8 cellular contexts compared by ENCODE assay signal in genomic region chr7:66921396-66921917, GRCh38. TPM values are rescaled to one million over a fixed set of nuclear protein-coding genes. Genes with fewer than 3 reads are reported as not detected.
DNase-seq lines count a peak whose midpoint lies in the region; ATAC-seq and TF ChIP-seq lines count a peak whose summit lies in the region.

No MANE protein-coding gene starts in this region.

- intact Hi-C loops in dendritic cell treated with granulocyte-macrophage colony-stimulating factor and Interleukin-4, amounts not matched to agents 40 ng/mL and 50 ng/mL, for 4 days (cut with micrococcal nuclease), result loop anchor here (2.0 to 10.0 kb wide), 2 partner anchors 63 to 77 kb away; no protein-coding TSS in a partner anchor
- intact Hi-C loops in lower lobe of right lung (cut with DNase I), result no loop called here

- H4K20me1 ChIP-seq in BLaER1 treated with 17β-estradiol and CSF1 and Interleukin-3, amounts not matched to agents 10 nM and 100 nM, result peaks cover 41 to 52% (median 46%) of the 10 kb centered on the region in 11 experiments; a peak in 21 of 22 replicates

- H3K4me1 ChIP-seq in BLaER1 treated with 17β-estradiol and CSF1 and Interleukin-3, amounts not matched to agents 10 nM and 100 nM, result peaks cover 17 to 34% (median 25%) of the 10 kb centered on the region in 10 experiments
- H3K4me1 ChIP-seq in lower lobe of right lung, result peaks cover 46% of the 10 kb centered on the region
- peaks cover 39% of the 10 kb centered on the region for H3K4me1 ChIP-seq in suprapubic skin

- peak overlapping the region; percentile 87 to 99 (median 93) for H3K4me2 ChIP-seq in BLaER1 treated with 17β-estradiol and CSF1 and Interleukin-3, amounts not matched to agents 10 nM and 100 nM

- peaks cover 41 to 45% (median 44%) of the 10 kb centered on the region in 3 donors for H3K4me1 Mint-ChIP-seq in T-cell
- peaks cover 32% of the 10 kb centered on the region for H3K4me1 Mint-ChIP-seq in dendritic cell treated with granulocyte-macrophage colony-stimulating factor and Interleukin-4, amounts not matched to agents 40 ng/mL and 50 ng/mL, for 4 days (ENCODE audit: low read depth)

- H3K4me3 ChIP-seq in BLaER1 treated with 17β-estradiol and CSF1 and Interleukin-3, amounts not matched to agents 10 nM and 100 nM, result peak overlapping the region; percentile 89 to 98 (median 94)
- H3K4me3 ChIP-seq in lower lobe of right lung, result peak overlapping the region; percentile 98
- H3K4me3 ChIP-seq in suprapubic skin, result peak overlapping the region; percentile 92

- H3K27ac ChIP-seq in BLaER1 treated with 17β-estradiol and CSF1 and Interleukin-3, amounts not matched to agents 10 nM and 100 nM, result peak overlapping the region; percentile 90 to 98 (median 93)
- H3K27ac ChIP-seq in lower lobe of right lung, result peak overlapping the region; percentile 91
- H3K27ac ChIP-seq in suprapubic skin, result peak overlapping the region; percentile 87

- no peaks in the 10 kb centered on the region for H3K9me3 Mint-ChIP-seq in T-cell
- H3K9me3 Mint-ChIP-seq in dendritic cell treated with granulocyte-macrophage colony-stimulating factor and Interleukin-4, amounts not matched to agents 40 ng/mL and 50 ng/mL, for 4 days, result no peaks in the 10 kb centered on the region

- WGBS in suprapubic skin, result under 1% methylated on average over 32 of the region's 47 CpGs

- no peaks in the 10 kb centered on the region for H3K9me3 ChIP-seq in BLaER1 treated with 17β-estradiol and CSF1 and Interleukin-3, amounts not matched to agents 10 nM and 100 nM (replicated peaks in 1 of 11)
- no peaks in the 10 kb centered on the region for H3K9me3 ChIP-seq in lower lobe of right lung
- no peaks in the 10 kb centered on the region for H3K9me3 ChIP-seq in suprapubic skin

- CTCF ChIA-PET in T-cell (lab: Charles Lee), result interaction anchor here in 1 of 2 donors (0.7 to 1.6 kb wide), 2 partner anchors 19 to 77 kb away, joined by 3 to 6 read pairs; no protein-coding TSS in a partner anchor

- DNase-seq in T-cell (peak in 8 of 34 experiments; percentile 2 to 20 (median 5)), lower lobe of right lung (no peak), suprapubic skin (ENCODE audit: low spot score in 2 of 2) (peak in 1 of 2 donors; percentile 73), mesenteric fat pad (ENCODE audit: low spot score) (no peak)

- H3K27me3 Mint-ChIP-seq in T-cell, result no peaks in the 10 kb centered on the region
- H3K27me3 Mint-ChIP-seq in dendritic cell treated with granulocyte-macrophage colony-stimulating factor and Interleukin-4, amounts not matched to agents 40 ng/mL and 50 ng/mL, for 4 days, result no peaks in the 10 kb centered on the region

- TF ChIP-seq EP300 in suprapubic skin (IDR thresholded peaks at IDR 0.05), result no peak

- ATAC-seq in GM19328 (IDR thresholded peaks at IDR 0.05; ENCODE audit: unreplicated experiment) (peak; percentile 23), HG03460 (IDR thresholded peaks at IDR 0.05; ENCODE audit: unreplicated experiment) (peak; percentile 33), T-cell (replicated peaks in 1 of 4) (peak in 2 of 4 experiments; percentile 1), lower lobe of right lung (peak; percentile 66 to 73)

- peak overlapping the region; percentile 88 to 98 (median 96) for H3K4me3 Mint-ChIP-seq in T-cell
- H3K4me3 Mint-ChIP-seq in dendritic cell treated with granulocyte-macrophage colony-stimulating factor and Interleukin-4, amounts not matched to agents 40 ng/mL and 50 ng/mL, for 4 days, result peak overlapping the region; percentile 91

- H3K27me3 ChIP-seq in BLaER1 treated with 17β-estradiol and CSF1 and Interleukin-3, amounts not matched to agents 10 nM and 100 nM, result no peaks in the 10 kb centered on the region
- H3K27me3 ChIP-seq in lower lobe of right lung (ENCODE audit: low read depth) (no peaks in the 10 kb centered on the region), suprapubic skin (no peaks in the 10 kb centered on the region)

- H3K27ac Mint-ChIP-seq in T-cell, result peak overlapping the region; percentile 94 to 96
- H3K27ac Mint-ChIP-seq in dendritic cell treated with granulocyte-macrophage colony-stimulating factor and Interleukin-4, amounts not matched to agents 40 ng/mL and 50 ng/mL, for 4 days, result peak overlapping the region; percentile 80

- no peak for TF ChIP-seq POLR2A in suprapubic skin (IDR thresholded peaks at IDR 0.05)

- TF ChIP-seq CTCF in lower lobe of right lung (IDR thresholded peaks at IDR 0.05) (no peak), suprapubic skin (IDR thresholded peaks at IDR 0.05) (no peak)

- POLR2A ChIA-PET in T-cell (lab: Charles Lee), result interaction anchor here (0.5 to 2.0 kb wide), 5 partner anchors 68 to 176 kb away, joined by 3 to 10 read pairs (median 7); partner anchors contain the start of gene SBDS (in 1 of the 2)

- H3K36me3 ChIP-seq in BLaER1 treated with 17β-estradiol and CSF1 and Interleukin-3, amounts not matched to agents 10 nM and 100 nM, result peaks cover 23 to 42% (median 35%) of the 10 kb centered on the region in 11 experiments
- H3K36me3 ChIP-seq in lower lobe of right lung (peaks cover 6% of the 10 kb centered on the region), suprapubic skin (no peaks in the 10 kb centered on the region)

- peaks cover 11% of the 10 kb centered on the region for H3K36me3 Mint-ChIP-seq in T-cell
- peaks cover 22% of the 10 kb centered on the region for H3K36me3 Mint-ChIP-seq in dendritic cell treated with granulocyte-macrophage colony-stimulating factor and Interleukin-4, amounts not matched to agents 40 ng/mL and 50 ng/mL, for 4 days (ENCODE audit: low read depth)

- H3K9ac ChIP-seq in BLaER1 treated with 17β-estradiol and CSF1 and Interleukin-3, amounts not matched to agents 10 nM and 100 nM, result peak overlapping the region; percentile 94 to 98 (median 96)

RNA-seq across cellular contexts. Expression of gene TMEM248, which starts 0.4 kb away (rescaled TPM):
- total RNA-seq in T-cell, result 10 to 100 TPM; 79.0 to 97.6 (median 91.9) TPM
- 103 TPM for total RNA-seq in lower lobe of right lung
- total RNA-seq in suprapubic skin, result 10 to 100 TPM; 80.6 to 99.2 (median 91.0) TPM
- total RNA-seq in mesenteric fat pad, result 84.8 TPM
